ENCODE assay signal across 1 cellular context in the genomic region with DNA sequence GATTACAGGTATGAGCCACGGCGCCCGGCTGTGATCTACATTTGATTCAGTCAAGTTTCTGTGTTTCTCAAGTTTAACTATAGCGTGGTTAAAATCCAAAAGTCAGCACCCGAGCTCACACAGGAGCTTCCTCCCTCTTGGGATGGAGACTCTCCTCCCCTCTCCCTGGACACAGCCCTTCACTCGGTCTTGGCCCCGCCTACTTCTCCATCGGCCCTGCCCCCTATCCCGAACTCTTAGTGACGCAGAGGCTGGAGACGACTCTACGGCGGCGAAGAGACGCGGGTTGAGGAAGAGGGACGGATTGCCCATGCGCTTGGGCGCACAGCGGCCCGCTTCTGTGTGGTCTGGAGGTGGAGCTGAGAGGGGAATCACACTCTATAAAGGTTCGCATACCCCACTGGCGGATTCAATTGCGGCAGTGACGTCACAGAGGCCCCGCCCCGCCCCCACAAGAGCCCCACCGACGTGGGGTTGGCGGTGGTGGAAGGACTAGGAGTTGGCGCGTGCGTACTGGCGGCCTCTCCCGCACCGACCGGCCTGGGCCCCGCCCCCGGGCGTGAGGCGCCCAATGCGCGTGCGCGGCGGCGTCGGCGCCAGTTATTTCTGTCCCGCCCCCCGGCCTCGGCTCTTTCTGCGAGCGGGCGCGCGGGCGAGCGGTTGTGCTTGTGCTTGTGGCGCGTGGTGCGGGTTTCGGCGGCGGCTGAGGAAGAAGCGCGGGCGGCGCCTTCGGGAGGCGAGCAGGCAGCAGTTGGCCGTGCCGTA.
TF ChIP-seq lines count a peak whose summit lies in the region.

A gene (plus strand): TSS at position 239 of the 765 bp plus-strand sequence. CDS start 694 bp downstream, outside the sequence.

TF ChIP-seq in neural cell, 6 proteins besides CTCF, POLR2A, EP300 and RAD21 (continued from another document):
- TF ChIP-seq, protein P1, sequence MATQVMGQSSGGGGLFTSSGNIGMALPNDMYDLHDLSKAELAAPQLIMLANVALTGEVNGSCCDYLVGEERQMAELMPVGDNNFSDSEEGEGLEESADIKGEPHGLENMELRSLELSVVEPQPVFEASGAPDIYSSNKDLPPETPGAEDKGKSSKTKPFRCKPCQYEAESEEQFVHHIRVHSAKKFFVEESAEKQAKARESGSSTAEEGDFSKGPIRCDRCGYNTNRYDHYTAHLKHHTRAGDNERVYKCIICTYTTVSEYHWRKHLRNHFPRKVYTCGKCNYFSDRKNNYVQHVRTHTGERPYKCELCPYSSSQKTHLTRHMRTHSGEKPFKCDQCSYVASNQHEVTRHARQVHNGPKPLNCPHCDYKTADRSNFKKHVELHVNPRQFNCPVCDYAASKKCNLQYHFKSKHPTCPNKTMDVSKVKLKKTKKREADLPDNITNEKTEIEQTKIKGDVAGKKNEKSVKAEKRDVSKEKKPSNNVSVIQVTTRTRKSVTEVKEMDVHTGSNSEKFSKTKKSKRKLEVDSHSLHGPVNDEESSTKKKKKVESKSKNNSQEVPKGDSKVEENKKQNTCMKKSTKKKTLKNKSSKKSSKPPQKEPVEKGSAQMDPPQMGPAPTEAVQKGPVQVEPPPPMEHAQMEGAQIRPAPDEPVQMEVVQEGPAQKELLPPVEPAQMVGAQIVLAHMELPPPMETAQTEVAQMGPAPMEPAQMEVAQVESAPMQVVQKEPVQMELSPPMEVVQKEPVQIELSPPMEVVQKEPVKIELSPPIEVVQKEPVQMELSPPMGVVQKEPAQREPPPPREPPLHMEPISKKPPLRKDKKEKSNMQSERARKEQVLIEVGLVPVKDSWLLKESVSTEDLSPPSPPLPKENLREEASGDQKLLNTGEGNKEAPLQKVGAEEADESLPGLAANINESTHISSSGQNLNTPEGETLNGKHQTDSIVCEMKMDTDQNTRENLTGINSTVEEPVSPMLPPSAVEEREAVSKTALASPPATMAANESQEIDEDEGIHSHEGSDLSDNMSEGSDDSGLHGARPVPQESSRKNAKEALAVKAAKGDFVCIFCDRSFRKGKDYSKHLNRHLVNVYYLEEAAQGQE (IDR thresholded peaks at IDR 0.05; ENCODE audit: borderline replicate concordance) = peak; percentile 86
- TF ChIP-seq EZH2 (IDR thresholded peaks at IDR 0.05; ENCODE audit: borderline replicate concordance, insufficient read depth, low read length, poor library complexity, severe bottlenecking) (no peak), MXI1 (conservative IDR thresholded peaks at IDR 0.05; ENCODE audit: poor library complexity, severe bottlenecking) (peak; percentile 88), POLR2AphosphoS5 (IDR thresholded peaks at IDR 0.05) (peak; percentile 98)
